8 cellular contexts compared by ENCODE assay signal in genomic region chr1:145996433-145997155, GRCh38. TPM values are rescaled to one million over a fixed set of nuclear protein-coding genes. Genes with fewer than 3 reads are reported as not detected.
DNase-seq lines count a peak whose midpoint lies in the region; ATAC-seq, FAIRE-seq and TF ChIP-seq lines count a peak whose summit lies in the region.

Gene TXNIP, minus strand, starts transcription at chr1:145996579. Its CDS starts 313 bp downstream, at chr1:145996266.

- FAIRE-seq in bronchial epithelial cell (lab: Jason Lieb, UNC), result no peak

- no peaks in the 10 kb centered on the region for H3K27me3 ChIP-seq in AG04450 (ENCODE audit: control insufficient read depth, insufficient read depth, low read length)
- H3K27me3 ChIP-seq in bronchial epithelial cell (ENCODE audit: control insufficient read depth, insufficient read depth, low read length), result no peaks in the 10 kb centered on the region
- peaks cover 11% of the 10 kb centered on the region for H3K27me3 ChIP-seq in iPS-20b (ENCODE audit: insufficient read depth, low read length)
- H3K27me3 ChIP-seq in skeletal muscle tissue (ENCODE audit: control insufficient read depth in 3 of 3, insufficient read depth in 3 of 3, low read length in 3 of 3), result no peaks in the 10 kb centered on the region

- peak; percentile 86 for ATAC-seq in GM18909 (IDR thresholded peaks at IDR 0.05; ENCODE audit: poor library complexity, unreplicated experiment)
- peak; percentile 92 for ATAC-seq in HG03196 (IDR thresholded peaks at IDR 0.05; ENCODE audit: unreplicated experiment)
- ATAC-seq in WTC11, result peak; percentile 97

- H3K36me3 ChIP-seq in bronchial epithelial cell (ENCODE audit: control insufficient read depth, insufficient read depth, low read length), result peaks cover 20% of the 10 kb centered on the region
- H3K36me3 ChIP-seq in iPS-20b (ENCODE audit: insufficient read depth, low read depth, low read length), result peaks cover 29% of the 10 kb centered on the region
- peaks cover 37 to 39% (median 39%) of the 10 kb centered on the region in 3 donors for H3K36me3 ChIP-seq in skeletal muscle tissue (ENCODE audit: control insufficient read depth in 3 of 3, insufficient read depth in 3 of 3, low read length in 3 of 3)

- no peaks in the 10 kb centered on the region for H3K27me3 Mint-ChIP-seq in WTC11 (ENCODE audit: low read depth)

- H3K4me1 ChIP-seq in iPS-20b (ENCODE audit: insufficient read depth, low read length) (peaks cover 8% of the 10 kb centered on the region; the same call in 1 of the 2 replicates), skeletal muscle tissue (ENCODE audit: control insufficient read depth in 3 of 3, insufficient read depth in 3 of 3, low read length in 3 of 3) (peaks cover 38 to 50% (median 40%) of the 10 kb centered on the region in 3 donors)

- H3K4me1 Mint-ChIP-seq in WTC11, result peaks cover 65% of the 10 kb centered on the region

- H3K4me3 Mint-ChIP-seq in WTC11, result peak within 1 kb of the TSS; percentile 98

- CTCF ChIA-PET in AG04450 (lab: Charles Lee) (interaction anchor here (0.9 to 1.4 kb wide), 3 partner anchors 11 to 35 kb away, joined by 4 to 6 read pairs (median 5); no protein-coding TSS in a partner anchor), WTC11 (lab: Charles Lee) (interaction anchor here (0.6 to 3.4 kb wide), 6 partner anchors 10 to 105 kb away, joined by 3 to 14 read pairs (median 6); no protein-coding TSS in a partner anchor)

- DNase-seq in AG04450 (ENCODE audit: low read depth, low spot score) (peak; percentile 91), NCI-H345 (lab: John Stamatoyannopoulos, UW) (peak; percentile 100), WTC11 (ENCODE audit: low spot score) (peak; percentile 99), bronchial epithelial cell (ENCODE audit: low read depth) (peak; percentile 91)

- POLR2A ChIA-PET in AG04450 (lab: Yijun Ruan, JAX), result interaction anchor here (0.8 to 2.4 kb wide), 4 partner anchors 10 to 35 kb away, joined by 3 to 8 read pairs (median 6); partner anchors contain the start of genes ANKRD34A and POLR3GL
- POLR2A ChIA-PET in WTC11 (lab: Charles Lee), result interaction anchor here (0.8 to 1.1 kb wide), 3 partner anchors 17 to 69 kb away, joined by 3 to 4 read pairs (median 4); partner anchors contain the start of genes LIX1L and RBM8A

- H3K27ac ChIP-seq in AG04450 (ENCODE audit: low read depth, low read length), result peak within 1 kb of the TSS; percentile 54
- H3K27ac ChIP-seq in iPS-20b (ENCODE audit: low read length), result no peak within 1 kb of the TSS
- peak within 1 kb of the TSS; percentile 99 for H3K27ac ChIP-seq in skeletal muscle tissue (ENCODE audit: low read depth, low read length)

- H3K9me3 ChIP-seq in AG04450 (ENCODE audit: control insufficient read depth, insufficient read depth, low read length) (no peaks in the 10 kb centered on the region), iPS-20b (ENCODE audit: insufficient read depth, low read depth, low read length) (no peaks in the 10 kb centered on the region), skeletal muscle tissue (ENCODE audit: control insufficient read depth in 3 of 3, low read length in 3 of 3) (no peaks in the 10 kb centered on the region)

- H3K27ac Mint-ChIP-seq in WTC11, result peak within 1 kb of the TSS; percentile 97

- H3K4me3 ChIP-seq in AG04450 (ENCODE audit: low read depth, low read length), result peak within 1 kb of the TSS; percentile 96
- peak within 1 kb of the TSS; percentile 81 for H3K4me3 ChIP-seq in bronchial epithelial cell (ENCODE audit: low read depth, low read length)
- H3K4me3 ChIP-seq in iPS-20b (ENCODE audit: low read length), result peak within 1 kb of the TSS; percentile 98
- peak within 1 kb of the TSS; percentile 92 to 97 (median 93) for H3K4me3 ChIP-seq in skeletal muscle tissue (ENCODE audit: low read length in 3 of 3)

- no peaks in the 10 kb centered on the region for H3K9me3 Mint-ChIP-seq in WTC11

- TF ChIP-seq CTCF in AG04450 (IDR thresholded peaks at IDR 0.05; ENCODE audit: low read depth, low read length) (no peak), WTC11 (IDR thresholded peaks at IDR 0.05) (no peak), bronchial epithelial cell (IDR thresholded peaks at IDR 0.05; ENCODE audit: insufficient read depth, low read length, severe bottlenecking) (no peak)

- peaks cover 41% of the 10 kb centered on the region for H3K36me3 Mint-ChIP-seq in WTC11

- peak within 1 kb of the TSS; percentile 95 for H3K9ac ChIP-seq in iPS-20b (ENCODE audit: low read depth, low read length)
- H3K9ac ChIP-seq in skeletal muscle tissue (ENCODE audit: low read depth in 1 of 3, low read length in 3 of 3), result peak within 1 kb of the TSS; percentile 94 to 97 (median 95)

TF ChIP-seq in WTC11, 78 proteins besides CTCF, POLR2A, EP300 and RAD21 (continues in another document):
- TF ChIP-seq, protein P1, sequence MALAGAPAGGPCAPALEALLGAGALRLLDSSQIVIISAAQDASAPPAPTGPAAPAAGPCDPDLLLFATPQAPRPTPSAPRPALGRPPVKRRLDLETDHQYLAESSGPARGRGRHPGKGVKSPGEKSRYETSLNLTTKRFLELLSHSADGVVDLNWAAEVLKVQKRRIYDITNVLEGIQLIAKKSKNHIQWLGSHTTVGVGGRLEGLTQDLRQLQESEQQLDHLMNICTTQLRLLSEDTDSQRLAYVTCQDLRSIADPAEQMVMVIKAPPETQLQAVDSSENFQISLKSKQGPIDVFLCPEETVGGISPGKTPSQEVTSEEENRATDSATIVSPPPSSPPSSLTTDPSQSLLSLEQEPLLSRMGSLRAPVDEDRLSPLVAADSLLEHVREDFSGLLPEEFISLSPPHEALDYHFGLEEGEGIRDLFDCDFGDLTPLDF (CRISPR knock-in tag; IDR thresholded peaks at IDR 0.05), result 0 out of 2 replicates have a peak, but pooled peaks have one; percentile 41
- TF ChIP-seq JUN (CRISPR knock-in tag; IDR thresholded peaks at IDR 0.05) (no peak), ZNF425 (CRISPR knock-in tag; conservative IDR thresholded peaks at IDR 0.05) (no peak), FOXK1 (CRISPR knock-in tag; IDR thresholded peaks at IDR 0.05) (peak; percentile 100), NR3C1 (CRISPR knock-in tag; conservative IDR thresholded peaks at IDR 0.05; ENCODE audit: low read depth) (no peak), ZNF671 (CRISPR knock-in tag; IDR thresholded peaks at IDR 0.05) (no peak), ZBTB43 (CRISPR knock-in tag; IDR thresholded peaks at IDR 0.05) (no peak)
- TF ChIP-seq, protein P2, sequence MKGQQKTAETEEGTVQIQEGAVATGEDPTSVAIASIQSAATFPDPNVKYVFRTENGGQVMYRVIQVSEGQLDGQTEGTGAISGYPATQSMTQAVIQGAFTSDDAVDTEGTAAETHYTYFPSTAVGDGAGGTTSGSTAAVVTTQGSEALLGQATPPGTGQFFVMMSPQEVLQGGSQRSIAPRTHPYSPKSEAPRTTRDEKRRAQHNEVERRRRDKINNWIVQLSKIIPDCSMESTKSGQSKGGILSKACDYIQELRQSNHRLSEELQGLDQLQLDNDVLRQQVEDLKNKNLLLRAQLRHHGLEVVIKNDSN (CRISPR knock-in tag; IDR thresholded peaks at IDR 0.05), result no peak; the same call in 1 of the 2 replicates
- TF ChIP-seq, protein P3, sequence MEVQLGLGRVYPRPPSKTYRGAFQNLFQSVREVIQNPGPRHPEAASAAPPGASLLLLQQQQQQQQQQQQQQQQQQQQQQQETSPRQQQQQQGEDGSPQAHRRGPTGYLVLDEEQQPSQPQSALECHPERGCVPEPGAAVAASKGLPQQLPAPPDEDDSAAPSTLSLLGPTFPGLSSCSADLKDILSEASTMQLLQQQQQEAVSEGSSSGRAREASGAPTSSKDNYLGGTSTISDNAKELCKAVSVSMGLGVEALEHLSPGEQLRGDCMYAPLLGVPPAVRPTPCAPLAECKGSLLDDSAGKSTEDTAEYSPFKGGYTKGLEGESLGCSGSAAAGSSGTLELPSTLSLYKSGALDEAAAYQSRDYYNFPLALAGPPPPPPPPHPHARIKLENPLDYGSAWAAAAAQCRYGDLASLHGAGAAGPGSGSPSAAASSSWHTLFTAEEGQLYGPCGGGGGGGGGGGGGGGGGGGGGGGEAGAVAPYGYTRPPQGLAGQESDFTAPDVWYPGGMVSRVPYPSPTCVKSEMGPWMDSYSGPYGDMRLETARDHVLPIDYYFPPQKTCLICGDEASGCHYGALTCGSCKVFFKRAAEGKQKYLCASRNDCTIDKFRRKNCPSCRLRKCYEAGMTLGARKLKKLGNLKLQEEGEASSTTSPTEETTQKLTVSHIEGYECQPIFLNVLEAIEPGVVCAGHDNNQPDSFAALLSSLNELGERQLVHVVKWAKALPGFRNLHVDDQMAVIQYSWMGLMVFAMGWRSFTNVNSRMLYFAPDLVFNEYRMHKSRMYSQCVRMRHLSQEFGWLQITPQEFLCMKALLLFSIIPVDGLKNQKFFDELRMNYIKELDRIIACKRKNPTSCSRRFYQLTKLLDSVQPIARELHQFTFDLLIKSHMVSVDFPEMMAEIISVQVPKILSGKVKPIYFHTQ (CRISPR knock-in tag; IDR thresholded peaks at IDR 0.05), result no peak

RNA-seq across cellular contexts. Expression of gene TXNIP, which starts in this region (rescaled TPM):
- polyA plus RNA-seq in AG04450 (2011; rRNA removed), result 156 and 229 TPM in 2 replicates
- 235 and 252 TPM in 2 replicates for polyA minus RNA-seq in AG04450 (2011; rRNA and poly(A)+ RNA removed)
- total RNA-seq in WTC11 (2021), result 56.7 to 76.8 TPM (median 73.8 TPM) in 3 replicates
- total RNA-seq in bronchial epithelial cell, result 9.0 and 913 TPM in 2 replicates
- 536 TPM for total RNA-seq in skeletal muscle tissue
